In genomic region chr10:121687094-121687850, GRCh38 we compare ENCODE assay signal across 21 cellular contexts.
"Had no signal": no experiment of that assay in that cellular context is flagged by ENCODE, and none has a peak within 500 bp of the region (broad histone marks: within the 10 kb centered on the region; RNA-seq: fewer than 3 reads in every experiment).

No MANE protein-coding gene starts in this region.

- H3K4me1 Mint-ChIP-seq: activated CD4-positive, alpha-beta memory T cell treated with anti-CD3 and anti-CD28 coated beads, Interleukin-2, amount 10 ng/mL, durations not matched to agents 7 days and 5 days; activated CD8-positive, alpha-beta memory T cell treated with anti-CD3 and anti-CD28 coated beads, Interleukin-2, amount 10 ng/mL, durations not matched to agents 7 days and 5 days; activated naive CD8-positive, alpha-beta T cell treated with anti-CD3 and anti-CD28 coated beads, Interleukin-2, amount 10 ng/mL, durations not matched to agents 7 days and 5 days; naive thymus-derived CD4-positive, alpha-beta T cell had no signal

- ATAC-seq: activated CD8-positive, alpha-beta memory T cell treated with anti-CD3 and anti-CD28 coated beads, Interleukin-2, amount 10 ng/mL, durations not matched to agents 7 days and 5 days; naive thymus-derived CD4-positive, alpha-beta T cell; pancreas had no signal

- H3K27me3 ChIP-seq: colonic mucosa, pancreas had no signal

- H3K9me3 ChIP-seq: colonic mucosa, neutrophil, pancreas, transverse colon had no signal

- DNase-seq: activated CD4-positive, alpha-beta memory T cell treated with anti-CD3 and anti-CD28 coated beads, Interleukin-2, amount 10 ng/mL, durations not matched to agents 7 days and 5 days; activated CD8-positive, alpha-beta memory T cell treated with anti-CD3 and anti-CD28 coated beads, Interleukin-2, amount 10 ng/mL, durations not matched to agents 7 days and 5 days; activated naive CD4-positive, alpha-beta T cell treated with Interleukin-2 at 50 U/mL for 16 hours; activated naive CD8-positive, alpha-beta T cell treated with anti-CD3 and anti-CD28 coated beads, Interleukin-2, amount 10 ng/mL, durations not matched to agents 7 days and 5 days; activated T-cell treated with anti-CD3 and anti-CD28 coated beads, Interleukin-2, amount 50 U/mL, for 1 hour; amygdala; central memory CD4-positive, alpha-beta T cell; colonic mucosa; erythroblast; kidney; mesendoderm; naive thymus-derived CD4-positive, alpha-beta T cell; pancreas; stimulated activated CD4-positive, alpha-beta T cell treated with anti-CD3 and anti-CD28 coated beads, Interleukin-12 subunit alpha, Interleukin-12 subunit beta, amount 100 ng/mL, for 4 hours; stimulated activated CD4-positive, alpha-beta T cell treated with anti-CD3 and anti-CD28 coated beads, Interleukin-1b, Interleukin-23, amount 100 ng/mL, for 48 hours; stimulated activated CD8-positive, alpha-beta memory T cell treated with anti-CD3 and anti-CD28 coated beads, Interleukin-4, amount 100 ng/mL, for 48 hours; stimulated activated naive CD4-positive, alpha-beta T cell; transverse colon had no signal

- H3K4me3 ChIP-seq: colonic mucosa, pancreas, transverse colon had no signal

- H3K27ac Mint-ChIP-seq: activated CD4-positive, alpha-beta memory T cell treated with anti-CD3 and anti-CD28 coated beads, Interleukin-2, amount 10 ng/mL, durations not matched to agents 7 days and 5 days; activated CD8-positive, alpha-beta memory T cell treated with anti-CD3 and anti-CD28 coated beads, Interleukin-2, amount 10 ng/mL, durations not matched to agents 7 days and 5 days; activated naive CD8-positive, alpha-beta T cell treated with anti-CD3 and anti-CD28 coated beads, Interleukin-2, amount 10 ng/mL, durations not matched to agents 7 days and 5 days; activated T-helper 2 cell treated with anti-CD3 and anti-CD28 coated beads, Interferon-gamma antibody, Interleukin-2, Interleukin-4, amounts not matched to agents 10 μg/mL and 5 μg/mL and 100 μg/mL, durations not matched to agents 14 hours and 24 hours and 36 hours had no signal

- H3K9me3 Mint-ChIP-seq: activated CD4-positive, alpha-beta memory T cell treated with anti-CD3 and anti-CD28 coated beads, Interleukin-2, amount 10 ng/mL, durations not matched to agents 7 days and 5 days; activated naive CD8-positive, alpha-beta T cell treated with anti-CD3 and anti-CD28 coated beads, Interleukin-2, amount 10 ng/mL, durations not matched to agents 7 days and 5 days; activated T-helper 2 cell treated with anti-CD3 and anti-CD28 coated beads, Interferon-gamma antibody, Interleukin-2, Interleukin-4, amounts not matched to agents 10 μg/mL and 5 μg/mL and 100 μg/mL, durations not matched to agents 14 hours and 24 hours and 36 hours had no signal

- H3K4me1 ChIP-seq: colonic mucosa, pancreas, transverse colon had no signal

- H3K36me3 Mint-ChIP-seq: activated CD8-positive, alpha-beta memory T cell treated with anti-CD3 and anti-CD28 coated beads, Interleukin-2, amount 10 ng/mL, durations not matched to agents 7 days and 5 days; activated naive CD8-positive, alpha-beta T cell treated with anti-CD3 and anti-CD28 coated beads, Interleukin-2, amount 10 ng/mL, durations not matched to agents 7 days and 5 days; brain; naive thymus-derived CD4-positive, alpha-beta T cell had no signal

- H3K4me3 Mint-ChIP-seq: activated CD4-positive, alpha-beta memory T cell treated with anti-CD3 and anti-CD28 coated beads, Interleukin-2, amount 10 ng/mL, durations not matched to agents 7 days and 5 days; activated CD8-positive, alpha-beta memory T cell treated with anti-CD3 and anti-CD28 coated beads, Interleukin-2, amount 10 ng/mL, durations not matched to agents 7 days and 5 days; activated naive CD8-positive, alpha-beta T cell treated with anti-CD3 and anti-CD28 coated beads, Interleukin-2, amount 10 ng/mL, durations not matched to agents 7 days and 5 days; brain; naive thymus-derived CD4-positive, alpha-beta T cell had no signal

- H3K27me3 Mint-ChIP-seq: activated CD8-positive, alpha-beta memory T cell treated with anti-CD3 and anti-CD28 coated beads, Interleukin-2, amount 10 ng/mL, durations not matched to agents 7 days and 5 days; activated naive CD8-positive, alpha-beta T cell treated with anti-CD3 and anti-CD28 coated beads, Interleukin-2, amount 10 ng/mL, durations not matched to agents 7 days and 5 days had no signal

- H3K27ac ChIP-seq: colonic mucosa, neutrophil, pancreas, transverse colon had no signal

- H3K36me3 ChIP-seq: colonic mucosa, neutrophil, pancreas, transverse colon had no signal
